22 cellular contexts compared by ENCODE assay signal in the genomic region with DNA sequence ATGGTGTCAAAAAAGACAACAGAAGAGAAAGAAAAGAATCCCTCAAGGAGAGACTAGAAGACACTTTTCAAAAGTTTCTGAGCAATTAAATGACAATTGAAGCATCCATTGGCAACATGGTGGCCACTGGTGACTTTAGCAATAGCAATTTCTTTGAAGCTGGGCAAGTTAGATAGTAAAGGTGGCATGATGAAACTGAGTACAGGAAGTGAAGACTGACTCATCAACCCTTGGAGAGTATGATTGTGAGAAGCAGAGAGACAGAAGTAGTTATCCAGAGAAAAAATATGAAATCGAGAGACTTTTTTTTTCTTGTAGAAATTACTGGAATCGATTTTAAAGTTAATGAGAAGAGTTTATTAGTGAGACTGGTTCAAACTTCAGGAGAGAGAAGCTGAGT. TPM values are rescaled to one million over a fixed set of nuclear protein-coding genes. Genes with fewer than 3 reads are reported as not detected.
A peak's percentile ranks its signal among the peaks of the same experiment; 100 is the strongest.
DNase-seq lines count a peak whose midpoint lies in the region; ATAC-seq, FAIRE-seq and TF ChIP-seq lines count a peak whose summit lies in the region.
"Had no signal": no experiment of that assay in that cellular context is flagged by ENCODE, and none has a peak within 500 bp of the region (broad histone marks: within the 10 kb centered on the region; RNA-seq: fewer than 3 reads in every experiment).

No MANE protein-coding gene starts in this region.

- no peak for TF ChIP-seq RAD21 in GM12878 (IDR thresholded peaks at IDR 0.05; ENCODE audit: insufficient read depth, low read depth, low read length)

- no peak overlapping the region for H3K27ac Mint-ChIP-seq in CD8-positive, alpha-beta memory T cell
- H3K27ac Mint-ChIP-seq: activated CD4-positive, alpha-beta T cell treated with anti-CD3 and anti-CD28 coated beads, Interleukin-2, amount 10 ng/mL, durations not matched to agents 7 days and 5 days; activated naive CD4-positive, alpha-beta T cell treated with anti-CD3 and anti-CD28 coated beads for 36 hours; mesothelial cell of epicardium had no signal

- FAIRE-seq in GM12878 (lab: Jason Lieb, UNC): no peak
- FAIRE-seq: D721Med, endometrium, TTC549 had no signal

- H3K9ac ChIP-seq in GM12878 (ENCODE audit: control insufficient read depth, insufficient read depth, low read length) (no peak overlapping the region), trophoblast cell (ENCODE audit: low read length) (no peak overlapping the region)
- H3K9ac ChIP-seq: KMS-11 had no signal

- in situ Hi-C loops in GM12878 (cut with MboI): no loop called here

- H3K36me3 Mint-ChIP-seq in CD8-positive, alpha-beta memory T cell: no peaks in the 10 kb centered on the region
- H3K36me3 Mint-ChIP-seq: mesothelial cell of epicardium had no signal

- H3K4me3 Mint-ChIP-seq in CD8-positive, alpha-beta memory T cell: no peak overlapping the region
- H3K4me3 Mint-ChIP-seq: activated CD4-positive, alpha-beta T cell treated with anti-CD3 and anti-CD28 coated beads, Interleukin-2, amount 10 ng/mL, durations not matched to agents 7 days and 5 days; activated naive CD4-positive, alpha-beta T cell treated with anti-CD3 and anti-CD28 coated beads for 36 hours; mesothelial cell of epicardium; neural crest cell had no signal

- H3K14ac ChIP-seq in trophoblast cell (ENCODE audit: low read length): no peak overlapping the region

- no peak overlapping the region for H3K4me2 ChIP-seq in GM12878 (ENCODE audit: control insufficient read depth, insufficient read depth)
- no peak overlapping the region for H3K4me2 ChIP-seq in trophoblast cell (ENCODE audit: low read length)
- H3K4me2 ChIP-seq: KMS-11 had no signal

- H2AK5ac ChIP-seq in trophoblast cell (ENCODE audit: low read length): no peak overlapping the region

- no peaks in the 10 kb centered on the region for H3K27me3 Mint-ChIP-seq in CD8-positive, alpha-beta memory T cell
- H3K27me3 Mint-ChIP-seq: activated CD4-positive, alpha-beta T cell treated with anti-CD3 and anti-CD28 coated beads, Interleukin-2, amount 10 ng/mL, durations not matched to agents 7 days and 5 days had no signal

- H4K8ac ChIP-seq in trophoblast cell (ENCODE audit: low read depth, low read length): no peak overlapping the region

- no peaks in the 10 kb centered on the region for H3K27me3 ChIP-seq in GM12878 (replicated peaks in 1 of 2; ENCODE audit: control insufficient read depth in 2 of 2, insufficient read depth in 2 of 2, low read length in 1 of 2)
- no peaks in the 10 kb centered on the region for H3K27me3 ChIP-seq in CD8-positive, alpha-beta memory T cell (ENCODE audit: insufficient read depth, low read length, poor library complexity, severe bottlenecking)
- H3K27me3 ChIP-seq in trophoblast cell (ENCODE audit: insufficient read depth, low read length): no peaks in the 10 kb centered on the region
- H3K27me3 ChIP-seq: BE2C, spleen had no signal

- no peaks in the 10 kb centered on the region for H3K4me1 ChIP-seq in GM12878 (ENCODE audit: control insufficient read depth, insufficient read depth, low read length)
- no peaks in the 10 kb centered on the region for H3K4me1 ChIP-seq in CD8-positive, alpha-beta memory T cell (ENCODE audit: insufficient read depth, low read length)
- H3K4me1 ChIP-seq in trophoblast cell (ENCODE audit: control insufficient read depth in 1 of 2, insufficient read depth in 2 of 2, low read length in 2 of 2): no peaks in the 10 kb centered on the region
- H3K4me1 ChIP-seq: BE2C, spleen had no signal

- POLR2A ChIA-PET in GM12878 (lab: Charles Lee): no interaction called here
- POLR2A ChIA-PET in CD8-positive, alpha-beta memory T cell (lab: Charles Lee): no interaction called here

- H2BK120ac ChIP-seq in trophoblast cell (ENCODE audit: insufficient read depth, low read length, poor library complexity): no peak overlapping the region

- TF ChIP-seq CTCF in GM12878 (IDR thresholded peaks at IDR 0.05 in 2 of 3, conservative IDR thresholded peaks at IDR 0.05 in 1 of 3; ENCODE audit: control insufficient read depth in 2 of 3, extremely low read depth in 1 of 3, insufficient read depth in 1 of 3, low read depth in 3 of 3, low read length in 3 of 3): no peak

- TF ChIP-seq POLR2A in GM12878 (IDR thresholded peaks at IDR 0.05; ENCODE audit: low read depth, low read length): no peak

- no TSS peak for BruUV-seq in GM12878 (replicated peaks; lab: Mats Ljungman, UMichigan)

- no peaks in the 10 kb centered on the region for H3K79me2 ChIP-seq in GM12878 (ENCODE audit: control insufficient read depth, insufficient read depth, low read length)
- H3K79me2 ChIP-seq in trophoblast cell (ENCODE audit: control insufficient read depth, insufficient read depth, low read length, poor library complexity): no peaks in the 10 kb centered on the region

- no peak overlapping the region for H3K18ac ChIP-seq in trophoblast cell (ENCODE audit: low read length)

- H2AFZ ChIP-seq in GM12878 (ENCODE audit: control insufficient read depth, low read depth, low read length): no peak overlapping the region
- H2AFZ ChIP-seq in trophoblast cell (ENCODE audit: insufficient read depth, low read length, poor library complexity): no peak overlapping the region

- CTCF ChIA-PET in GM12878 (lab: Yijun Ruan, JAX): no interaction called here
- CTCF ChIA-PET in CD8-positive, alpha-beta memory T cell (lab: Charles Lee): no interaction called here

- SMC1A ChIA-PET in GM12878 (lab: Charles Lee; ENCODE audit: uncharacterized antibody, unreplicated experiment): no interaction called here

- H3K9me3 ChIP-seq in GM12878 (replicated peaks; ENCODE audit: control insufficient read depth, insufficient read depth, low read length) (no peaks in the 10 kb centered on the region), trophoblast cell (ENCODE audit: insufficient read depth, low read depth, low read length) (no peaks in the 10 kb centered on the region)
- no peaks in the 10 kb centered on the region for H3K9me3 ChIP-seq in CD8-positive, alpha-beta memory T cell (ENCODE audit: low read length)
- H3K9me3 ChIP-seq: BE2C, spleen had no signal

- ATAC-seq in GM18867 (IDR thresholded peaks at IDR 0.05; ENCODE audit: unreplicated experiment) (peak; percentile 52), GM12878 (peak; percentile 69)
- ATAC-seq: left colon had no signal

- TF ChIP-seq EP300 in GM12878 (IDR thresholded peaks at IDR 0.05; ENCODE audit: borderline replicate concordance in 1 of 2, control insufficient read depth in 1 of 2, low read depth in 2 of 2, low read length in 2 of 2): no peak

- H4K91ac ChIP-seq in trophoblast cell (ENCODE audit: low read depth, low read length): no peak overlapping the region

- RAD21 ChIA-PET in GM12878 (lab: Charles Lee; ENCODE audit: unreplicated experiment): no interaction called here

- H3K4ac ChIP-seq in trophoblast cell (ENCODE audit: low read depth, low read length): no peak overlapping the region

- intact Hi-C loops in GM12878 (cut with micrococcal nuclease; ENCODE audit: unreplicated experiment): no loop called here

- H3K36me3 ChIP-seq in GM12878 (ENCODE audit: control insufficient read depth in 2 of 2, insufficient read depth in 2 of 2, low read length in 1 of 2): no peaks in the 10 kb centered on the region
- no peaks in the 10 kb centered on the region for H3K36me3 ChIP-seq in CD8-positive, alpha-beta memory T cell (ENCODE audit: insufficient read depth, low read length)
- no peaks in the 10 kb centered on the region for H3K36me3 ChIP-seq in trophoblast cell (ENCODE audit: control insufficient read depth in 1 of 2, insufficient read depth in 2 of 2, low read length in 2 of 2)
- H3K36me3 ChIP-seq: BE2C, spleen had no signal

- no peaks in the 10 kb centered on the region for H3K4me1 Mint-ChIP-seq in CD8-positive, alpha-beta memory T cell
- H3K4me1 Mint-ChIP-seq: activated CD4-positive, alpha-beta T cell treated with anti-CD3 and anti-CD28 coated beads, Interleukin-2, amount 10 ng/mL, durations not matched to agents 7 days and 5 days; neural crest cell had no signal

- H3K23ac ChIP-seq in trophoblast cell (ENCODE audit: low read length): no peak overlapping the region

- peaks cover 0 to 10% (median 0%) of the 10 kb centered on the region in 5 donors for H3K9me3 Mint-ChIP-seq in CD8-positive, alpha-beta memory T cell

- H2BK12ac ChIP-seq in trophoblast cell (ENCODE audit: low read length): no peak overlapping the region

- H3K4me3 ChIP-seq in GM12878 (no peak overlapping the region), trophoblast cell (ENCODE audit: low read depth, low read length) (no peak overlapping the region)
- no peak overlapping the region for H3K4me3 ChIP-seq in CD8-positive, alpha-beta memory T cell (ENCODE audit: low read length)
- H3K4me3 ChIP-seq: spleen had no signal

- H3K79me1 ChIP-seq in trophoblast cell (ENCODE audit: low read length): no peaks in the 10 kb centered on the region

- H3K27ac ChIP-seq in GM12878 (ENCODE audit: control insufficient read depth, insufficient read depth) (no peak overlapping the region), trophoblast cell (ENCODE audit: low read depth, low read length) (no peak overlapping the region)
- no peak overlapping the region for H3K27ac ChIP-seq in CD8-positive, alpha-beta memory T cell (ENCODE audit: low read depth, low read length)
- H3K27ac ChIP-seq: KMS-11, spleen had no signal

- no peak overlapping the region for H2BK5ac ChIP-seq in trophoblast cell (ENCODE audit: low read depth, low read length, poor library complexity)

- H4K20me1 ChIP-seq in GM12878 (ENCODE audit: control insufficient read depth, insufficient read depth): no peaks in the 10 kb centered on the region

- WGBS in GM12878 (ENCODE audit: insufficient coverage, insufficient replicate concordance, low lambda C conversion rate, missing lambda C conversion rate): 0% methylated on average over 2 of the region's 2 CpGs
- WGBS in trophoblast cell (ENCODE audit: extremely low coverage, insufficient coverage, insufficient read length): 100% methylated on average over 2 of the region's 2 CpGs

- peak; percentile 9 for DNase-seq in Daoy (ENCODE audit: low read depth)
- DNase-seq in LHCN-M2 (ENCODE audit: low read depth): peak; percentile 29
- DNase-seq in GM12878 (ENCODE audit: low read depth, low spot score): no peak
- no peak for DNase-seq in stimulated activated CD4-positive, alpha-beta T cell treated with anti-CD3 and anti-CD28 coated beads, Interleukin-4, amount 100 ng/mL, for 24 hours
- no peak for DNase-seq in CD8-positive, alpha-beta memory T cell
- no peak for DNase-seq in activated effector memory CD4-positive, alpha-beta T cell treated with anti-CD3 and anti-CD28 coated beads, Interleukin-2, amount 50 U/mL, for 16 hours
- no peak for DNase-seq in trophoblast cell
- DNase-seq: activated CD4-positive, alpha-beta T cell treated with anti-CD3 and anti-CD28 coated beads, Interleukin-2, amount 10 ng/mL, durations not matched to agents 7 days and 5 days; activated naive CD4-positive, alpha-beta T cell treated with anti-CD3 and anti-CD28 coated beads for 36 hours; BE2C; left colon; NCI-H1694; NCI-H446; spleen had no signal

- no peak overlapping the region for H4K12ac ChIP-seq in trophoblast cell (ENCODE audit: low read depth, low read length)

RNA-seq across cellular contexts. Expression of a gene that starts 52.5 kb away (rescaled TPM):
- 0.11 TPM in 1 of 2 replicates, not detected in the other for total RNA-seq in Daoy (2014; rRNA removed; shearing (Covaris generic))
- total RNA-seq in LHCN-M2 (2014; rRNA removed) (under 0.01 and 0.06 TPM in 2 replicates), GM12878 (2014; rRNA removed) (not detected in 2 replicates), GM12878 (2014; rRNA removed; fragmentation: Illumina TruSeq; extraction: Trizol) (0.04 and 0.09 TPM in 2 replicates), GM12878 (2021) (not detected in 2 replicates)
- not detected for polyA plus RNA-seq in LHCN-M2 (2012)
- not detected in 2 replicates for total RNA-seq in GM12878 (2013; cell fraction: nucleolus; rRNA removed)
- polyA plus RNA-seq in GM12878 (2011; ENCODE audit: low read depth): not detected
- polyA plus RNA-seq in GM12878 (2011; rRNA removed) (0.10 and 0.17 TPM in 2 replicates), GM12878 (2014; fragmentation: Illumina TruSeq; extraction: Trizol) (not detected in 2 replicates), GM12878 (2014; fragmentation: Nextera tagmentation; extraction: Ambion mirVana) (under 1 TPM in 1 of 2 experiments, not detected in 1; 0.02 TPM), GM12878 (2014; rRNA removed) (0.04 TPM in 1 of 2 replicates, not detected in the other), GM12878 (2016; fragmentation: Nextera tagmentation; extraction: Ambion mirVana) (not detected)
- polyA plus RNA-seq in GM12878 (2011; cell fraction: cytosol; rRNA removed): 0.04 and 0.05 TPM in 2 replicates
- polyA plus RNA-seq in GM12878 (2011; cell fraction: nucleus; rRNA removed): 0.16 and 0.19 TPM in 2 replicates
- polyA plus RNA-seq in GM12878 (2012): not detected in 2 replicates
- 0.37 and 0.77 TPM in 2 replicates for polyA minus RNA-seq in GM12878 (2011; rRNA and poly(A)+ RNA removed)
- polyA minus RNA-seq in GM12878 (2011; cell fraction: cytosol; rRNA and poly(A)+ RNA removed): not detected in 2 replicates
- polyA minus RNA-seq in GM12878 (2011; cell fraction: nucleus; rRNA and poly(A)+ RNA removed): 1.1 and 1.2 TPM in 2 replicates
- not detected for total RNA-seq in CD8-positive, alpha-beta memory T cell
- not detected for polyA plus RNA-seq in CD8-positive, alpha-beta memory T cell
- not detected in 2 replicates for polyA plus RNA-seq in trophoblast cell (2013)
- total RNA-seq: activated CD4-positive, alpha-beta T cell treated with anti-CD3 and anti-CD28 coated beads, Interleukin-2, amount 10 ng/mL, durations not matched to agents 7 days and 5 days; activated naive CD4-positive, alpha-beta T cell treated with anti-CD3 and anti-CD28 coated beads for 36 hours; pulmonary artery endothelial cell had no signal

Comparison
In these comparisons a context has a peak if more than half of its experiments do, and no peak if none do; other contexts are left out.
1. DNase-seq: peak in Daoy (single experiment) and LHCN-M2 (single experiment); none in GM12878 (single experiment), stimulated activated CD4-positive, alpha-beta T cell treated with anti-CD3 and anti-CD28 coated beads, Interleukin-4, amount 100 ng/mL, for 24 hours (single experiment), CD8-positive, alpha-beta memory T cell (0 of 5), activated effector memory CD4-positive, alpha-beta T cell treated with anti-CD3 and anti-CD28 coated beads, Interleukin-2, amount 50 U/mL, for 16 hours (single experiment) and trophoblast cell (0 of 2).